14 cellular contexts compared by ENCODE assay signal in genomic region chr16:69190046-69190588, GRCh38. TPM values are rescaled to one million over a fixed set of nuclear protein-coding genes. Genes with fewer than 3 reads are reported as not detected.
DNase-seq lines count a peak whose midpoint lies in the region; ATAC-seq and TF ChIP-seq lines count a peak whose summit lies in the region.
"Had no signal": no experiment of that assay in that cellular context is flagged by ENCODE, and none has a peak within 500 bp of the region (broad histone marks: within the 10 kb centered on the region; RNA-seq: fewer than 3 reads in every experiment).

No MANE protein-coding gene starts in this region.

- peak overlapping the region; percentile 100 for H3K4me2 ChIP-seq in osteoblast (ENCODE audit: insufficient read depth, low read length)

- H3K27ac ChIP-seq in osteoblast (ENCODE audit: low read depth, low read length), result peak overlapping the region; percentile 4

- CTCF ChIA-PET in Caco-2 (lab: Charles Lee), result no interaction called here

- peaks cover 10% of the 10 kb centered on the region for H3K9me3 Mint-ChIP-seq in Caco-2 (ENCODE audit: unreplicated experiment)
- H3K9me3 Mint-ChIP-seq in chondrocyte (ENCODE audit: low read depth), result no peaks in the 10 kb centered on the region
- no peaks in the 10 kb centered on the region for H3K9me3 Mint-ChIP-seq in mesothelial cell of epicardium
- H3K9me3 Mint-ChIP-seq: nephron progenitor cell had no signal

- peaks cover 20% of the 10 kb centered on the region for H3K36me3 Mint-ChIP-seq in Caco-2 (ENCODE audit: insufficient read depth, unreplicated experiment)
- no peaks in the 10 kb centered on the region for H3K36me3 Mint-ChIP-seq in chondrocyte (ENCODE audit: low read depth)
- H3K36me3 Mint-ChIP-seq in mesothelial cell of epicardium, result peaks cover 4% of the 10 kb centered on the region

- no peaks in the 10 kb centered on the region for H3K36me3 ChIP-seq in Caco-2 (ENCODE audit: control insufficient read depth, insufficient read depth, low read length)
- H3K36me3 ChIP-seq in osteoblast (ENCODE audit: insufficient read depth, low read length), result no peaks in the 10 kb centered on the region

- peaks cover 47% of the 10 kb centered on the region for H4K20me1 ChIP-seq in osteoblast (ENCODE audit: insufficient read depth, low read length)

- no peak overlapping the region for H2AFZ ChIP-seq in osteoblast (ENCODE audit: low read length)

- no peaks in the 10 kb centered on the region for H3K27me3 ChIP-seq in Caco-2 (replicated peaks; ENCODE audit: control insufficient read depth, insufficient read depth, low read length)
- H3K27me3 ChIP-seq in osteoblast (ENCODE audit: insufficient read depth, low read length), result no peaks in the 10 kb centered on the region

- peaks cover 75% of the 10 kb centered on the region for H3K79me2 ChIP-seq in osteoblast (ENCODE audit: insufficient read depth, low read length)

- no TSS peak for BruUV-seq in Caco-2 (replicated peaks; lab: Mats Ljungman, UMichigan)

- H3K27me3 Mint-ChIP-seq in Caco-2 (ENCODE audit: insufficient read depth, unreplicated experiment) (no peaks in the 10 kb centered on the region), chondrocyte (ENCODE audit: low read depth) (no peaks in the 10 kb centered on the region), mesothelial cell of epicardium (ENCODE audit: low read depth) (no peaks in the 10 kb centered on the region)

- H3K4me1 Mint-ChIP-seq in Caco-2 (ENCODE audit: low read depth, unreplicated experiment), result peaks cover 43% of the 10 kb centered on the region
- peaks cover 66% of the 10 kb centered on the region for H3K4me1 Mint-ChIP-seq in chondrocyte (ENCODE audit: low read depth)
- H3K4me1 Mint-ChIP-seq in mesothelial cell of epicardium, result peaks cover 30% of the 10 kb centered on the region

- no peak for TF ChIP-seq CTCF in Caco-2 (IDR thresholded peaks at IDR 0.05; ENCODE audit: insufficient read depth in 1 of 2, low read depth in 1 of 2, low read length in 1 of 2, severe bottlenecking in 1 of 2, unreplicated experiment in 1 of 2)
- no peak for TF ChIP-seq CTCF in chondrocyte (IDR thresholded peaks at IDR 0.05)
- TF ChIP-seq CTCF in osteoblast (IDR thresholded peaks at IDR 0.05; ENCODE audit: extremely low read depth, low read depth, low read length), result no peak
- no peak for TF ChIP-seq CTCF in mesothelial cell of epicardium (IDR thresholded peaks at IDR 0.05; ENCODE audit: unreplicated experiment)

- H3K4me3 ChIP-seq in Caco-2 (ENCODE audit: low read depth, low read length) (no peak overlapping the region), osteoblast (ENCODE audit: insufficient read depth, low read length) (no peak overlapping the region)

- peak overlapping the region; percentile 27 for H3K27ac Mint-ChIP-seq in Caco-2 (ENCODE audit: unreplicated experiment)
- no peak overlapping the region for H3K27ac Mint-ChIP-seq in chondrocyte (ENCODE audit: unreplicated experiment)
- no peak overlapping the region for H3K27ac Mint-ChIP-seq in mesothelial cell of epicardium
- H3K27ac Mint-ChIP-seq: nephron progenitor cell had no signal

- intact Hi-C loops in Caco-2 (cut with micrococcal nuclease; ENCODE audit: unreplicated experiment), result loop anchor here (2.0 kb wide), 1 partner anchor 27 kb away; no protein-coding TSS in a partner anchor

- ATAC-seq in GM19452 (IDR thresholded peaks at IDR 0.05; ENCODE audit: unreplicated experiment), result no peak
- ATAC-seq: left colon had no signal

- H3K4me1 ChIP-seq in Caco-2, result peaks cover 48% of the 10 kb centered on the region
- peaks cover 44% of the 10 kb centered on the region for H3K4me1 ChIP-seq in osteoblast (ENCODE audit: insufficient read depth, low read length)

- POLR2A ChIA-PET in Caco-2 (lab: Charles Lee), result no interaction called here

- H3K9me3 ChIP-seq in Caco-2 (no peaks in the 10 kb centered on the region), osteoblast (ENCODE audit: low read depth, low read length) (no peaks in the 10 kb centered on the region)

- no peak for DNase-seq in Caco-2
- peak; percentile 44 for DNase-seq in M059J (ENCODE audit: low read depth)
- DNase-seq in chondrocyte (ENCODE audit: low spot score), result no peak
- DNase-seq in osteoblast (ENCODE audit: insufficient read length, low spot score, missing footprints), result no peak
- no peak for DNase-seq in mesothelial cell of epicardium (ENCODE audit: low spot score in 2 of 2, unreplicated experiment in 2 of 2)
- DNase-seq in NCI-H1436 treated with DMSO at 0.1 percent for 48 hours (lab: John Stamatoyannopoulos, UW), result no peak
- DNase-seq: aorta; effector memory CD4-positive, alpha-beta T cell; left colon; NCI-H1436; NCI-H510A treated with DMSO at 0.1 percent for 48 hours; nephron progenitor cell; small intestine had no signal

- H3K4me3 Mint-ChIP-seq in Caco-2 (ENCODE audit: unreplicated experiment) (no peak overlapping the region), chondrocyte (ENCODE audit: unreplicated experiment) (peak overlapping the region; percentile 3), mesothelial cell of epicardium (no peak overlapping the region)

RNA-seq across cellular contexts. Expression of gene SNTB2, which starts 3.2 kb away (rescaled TPM):
- total RNA-seq in Caco-2 (2022) (50.6 and 51.8 TPM in 2 replicates), chondrocyte (38.4 to 49.5 TPM (median 49.1 TPM) in 3 replicates), osteoblast (35.5 and 38.6 TPM in 2 replicates), mesothelial cell of epicardium (25.7 to 29.8 TPM (median 26.7 TPM) in 3 replicates)
- total RNA-seq in M059J (2014; rRNA removed; shearing (Covaris generic)), result 20.9 and 48.2 TPM in 2 replicates

RNA-seq across cellular contexts. Expression of gene UTP4, which starts 57.7 kb away (rescaled TPM):
- total RNA-seq in Caco-2 (2022) (124 and 126 TPM in 2 replicates), chondrocyte (37.2 to 46.0 TPM (median 41.7 TPM) in 3 replicates), osteoblast (17.4 and 18.0 TPM in 2 replicates), mesothelial cell of epicardium (45.0 to 49.4 TPM (median 48.0 TPM) in 3 replicates)
- 32.0 and 37.4 TPM in 2 replicates for total RNA-seq in M059J (2014; rRNA removed; shearing (Covaris generic))

RNA-seq across cellular contexts. Expression of gene CHTF8, which starts 57.7 kb away (rescaled TPM):
- total RNA-seq in Caco-2 (2022) (119 and 124 TPM in 2 replicates), chondrocyte (77.1 to 83.2 TPM (median 83.1 TPM) in 3 replicates), osteoblast (48.0 and 52.1 TPM in 2 replicates), mesothelial cell of epicardium (91.9 to 96.7 TPM (median 95.2 TPM) in 3 replicates)
- 82.1 and 84.6 TPM in 2 replicates for total RNA-seq in M059J (2014; rRNA removed; shearing (Covaris generic))
